1 cellular context compared by ENCODE assay signal in the genomic region with DNA sequence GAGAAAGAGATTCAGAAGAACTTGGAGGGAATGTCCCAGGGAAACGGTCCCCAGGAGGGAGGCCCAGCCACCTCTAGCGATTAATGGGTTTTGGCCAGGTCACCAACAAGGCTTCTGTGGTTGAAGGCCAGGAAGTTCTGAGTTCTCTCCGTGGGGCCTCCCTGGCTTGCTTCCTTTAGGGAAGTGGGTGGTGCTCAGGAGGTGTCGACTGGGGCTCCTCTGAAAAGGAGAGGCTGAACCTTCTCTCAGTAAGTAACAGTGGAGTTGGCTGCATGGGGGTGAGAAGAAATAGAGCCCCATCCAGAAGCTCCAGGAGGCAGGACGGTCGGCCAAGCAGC.
TF ChIP-seq lines count a peak whose summit lies in the region.

No MANE protein-coding gene starts in this region.

TF ChIP-seq in K562, 482 proteins besides CTCF, POLR2A, EP300 and RAD21 (continued from another document and continues in another):
- 0 out of 4 replicates have a peak, but pooled peaks of 1 of the 2 experiments have one; percentile 7 for TF ChIP-seq NRF1 (conservative IDR thresholded peaks at IDR 0.05 in 1 of 2, IDR thresholded peaks at IDR 0.05 in 1 of 2)
- TF ChIP-seq STAT5A (IDR thresholded peaks at IDR 0.05; ENCODE audit: borderline replicate concordance, low read length): no peak
- no peak for TF ChIP-seq ZNF165 (CRISPR knock-in tag; IDR thresholded peaks at IDR 0.05; ENCODE audit: borderline replicate concordance)
- TF ChIP-seq, protein P1, sequence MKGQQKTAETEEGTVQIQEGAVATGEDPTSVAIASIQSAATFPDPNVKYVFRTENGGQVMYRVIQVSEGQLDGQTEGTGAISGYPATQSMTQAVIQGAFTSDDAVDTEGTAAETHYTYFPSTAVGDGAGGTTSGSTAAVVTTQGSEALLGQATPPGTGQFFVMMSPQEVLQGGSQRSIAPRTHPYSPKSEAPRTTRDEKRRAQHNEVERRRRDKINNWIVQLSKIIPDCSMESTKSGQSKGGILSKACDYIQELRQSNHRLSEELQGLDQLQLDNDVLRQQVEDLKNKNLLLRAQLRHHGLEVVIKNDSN (CRISPR knock-in tag; IDR thresholded peaks at IDR 0.05): no peak
- no peak for TF ChIP-seq GTF2A2 (tag; IDR thresholded peaks at IDR 0.05)
- TF ChIP-seq, protein P2, sequence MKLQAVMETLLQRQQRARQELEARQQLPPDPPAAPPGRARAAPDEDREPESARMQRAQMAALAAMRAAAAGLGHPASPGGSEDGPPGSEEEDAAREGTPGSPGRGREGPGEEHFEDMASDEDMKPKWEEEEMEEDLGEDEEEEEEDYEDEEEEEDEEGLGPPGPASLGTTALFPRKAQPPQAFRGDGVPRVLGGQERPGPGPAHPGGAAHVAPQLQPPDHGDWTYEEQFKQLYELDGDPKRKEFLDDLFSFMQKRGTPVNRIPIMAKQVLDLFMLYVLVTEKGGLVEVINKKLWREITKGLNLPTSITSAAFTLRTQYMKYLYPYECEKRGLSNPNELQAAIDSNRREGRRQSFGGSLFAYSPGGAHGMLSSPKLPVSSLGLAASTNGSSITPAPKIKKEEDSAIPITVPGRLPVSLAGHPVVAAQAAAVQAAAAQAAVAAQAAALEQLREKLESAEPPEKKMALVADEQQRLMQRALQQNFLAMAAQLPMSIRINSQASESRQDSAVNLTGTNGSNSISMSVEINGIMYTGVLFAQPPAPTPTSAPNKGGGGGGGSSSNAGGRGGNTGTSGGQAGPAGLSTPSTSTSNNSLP (IDR thresholded peaks at IDR 0.05; ENCODE audit: borderline replicate concordance, low read depth, low read length): no peak
- no peak for TF ChIP-seq MED1 (CRISPR knock-in tag; IDR thresholded peaks at IDR 0.05; ENCODE audit: borderline replicate concordance)
- TF ChIP-seq HMG20B (CRISPR knock-in tag; IDR thresholded peaks at IDR 0.05): no peak
- TF ChIP-seq, protein P3, sequence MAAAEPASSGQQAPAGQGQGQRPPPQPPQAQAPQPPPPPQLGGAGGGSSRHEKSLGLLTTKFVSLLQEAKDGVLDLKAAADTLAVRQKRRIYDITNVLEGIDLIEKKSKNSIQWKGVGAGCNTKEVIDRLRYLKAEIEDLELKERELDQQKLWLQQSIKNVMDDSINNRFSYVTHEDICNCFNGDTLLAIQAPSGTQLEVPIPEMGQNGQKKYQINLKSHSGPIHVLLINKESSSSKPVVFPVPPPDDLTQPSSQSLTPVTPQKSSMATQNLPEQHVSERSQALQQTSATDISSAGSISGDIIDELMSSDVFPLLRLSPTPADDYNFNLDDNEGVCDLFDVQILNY (CRISPR knock-in tag; IDR thresholded peaks at IDR 0.05): no peak
- TF ChIP-seq ZNF23 (CRISPR knock-in tag; IDR thresholded peaks at IDR 0.05): no peak
- TF ChIP-seq FOS (IDR thresholded peaks at IDR 0.05; ENCODE audit: extremely low read depth, insufficient read length): no peak
- peak; percentile 22; the same call in 1 of the 2 replicates for TF ChIP-seq MYC (IDR thresholded peaks at IDR 0.05; ENCODE audit: low read depth, low read length)
- no peak for TF ChIP-seq MYC (CRISPR knock-in tag; IDR thresholded peaks at IDR 0.05; ENCODE audit: borderline replicate concordance, low read depth)
- TF ChIP-seq DIDO1 (tag; IDR thresholded peaks at IDR 0.05; ENCODE audit: low read depth): no peak
- TF ChIP-seq, protein P4, sequence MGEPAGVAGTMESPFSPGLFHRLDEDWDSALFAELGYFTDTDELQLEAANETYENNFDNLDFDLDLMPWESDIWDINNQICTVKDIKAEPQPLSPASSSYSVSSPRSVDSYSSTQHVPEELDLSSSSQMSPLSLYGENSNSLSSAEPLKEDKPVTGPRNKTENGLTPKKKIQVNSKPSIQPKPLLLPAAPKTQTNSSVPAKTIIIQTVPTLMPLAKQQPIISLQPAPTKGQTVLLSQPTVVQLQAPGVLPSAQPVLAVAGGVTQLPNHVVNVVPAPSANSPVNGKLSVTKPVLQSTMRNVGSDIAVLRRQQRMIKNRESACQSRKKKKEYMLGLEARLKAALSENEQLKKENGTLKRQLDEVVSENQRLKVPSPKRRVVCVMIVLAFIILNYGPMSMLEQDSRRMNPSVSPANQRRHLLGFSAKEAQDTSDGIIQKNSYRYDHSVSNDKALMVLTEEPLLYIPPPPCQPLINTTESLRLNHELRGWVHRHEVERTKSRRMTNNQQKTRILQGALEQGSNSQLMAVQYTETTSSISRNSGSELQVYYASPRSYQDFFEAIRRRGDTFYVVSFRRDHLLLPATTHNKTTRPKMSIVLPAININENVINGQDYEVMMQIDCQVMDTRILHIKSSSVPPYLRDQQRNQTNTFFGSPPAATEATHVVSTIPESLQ (CRISPR knock-in tag; IDR thresholded peaks at IDR 0.05): 0 out of 2 replicates have a peak, but pooled peaks have one; percentile 33
- TF ChIP-seq, protein P5, sequence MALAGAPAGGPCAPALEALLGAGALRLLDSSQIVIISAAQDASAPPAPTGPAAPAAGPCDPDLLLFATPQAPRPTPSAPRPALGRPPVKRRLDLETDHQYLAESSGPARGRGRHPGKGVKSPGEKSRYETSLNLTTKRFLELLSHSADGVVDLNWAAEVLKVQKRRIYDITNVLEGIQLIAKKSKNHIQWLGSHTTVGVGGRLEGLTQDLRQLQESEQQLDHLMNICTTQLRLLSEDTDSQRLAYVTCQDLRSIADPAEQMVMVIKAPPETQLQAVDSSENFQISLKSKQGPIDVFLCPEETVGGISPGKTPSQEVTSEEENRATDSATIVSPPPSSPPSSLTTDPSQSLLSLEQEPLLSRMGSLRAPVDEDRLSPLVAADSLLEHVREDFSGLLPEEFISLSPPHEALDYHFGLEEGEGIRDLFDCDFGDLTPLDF (CRISPR knock-in tag; IDR thresholded peaks at IDR 0.05): no peak
- TF ChIP-seq ZNF197 (CRISPR knock-in tag; IDR thresholded peaks at IDR 0.05; ENCODE audit: low read depth): no peak
- no peak; the same call in 1 of the 2 replicates for TF ChIP-seq GTF2E2 (tag; IDR thresholded peaks at IDR 0.05)
- TF ChIP-seq, protein P6, sequence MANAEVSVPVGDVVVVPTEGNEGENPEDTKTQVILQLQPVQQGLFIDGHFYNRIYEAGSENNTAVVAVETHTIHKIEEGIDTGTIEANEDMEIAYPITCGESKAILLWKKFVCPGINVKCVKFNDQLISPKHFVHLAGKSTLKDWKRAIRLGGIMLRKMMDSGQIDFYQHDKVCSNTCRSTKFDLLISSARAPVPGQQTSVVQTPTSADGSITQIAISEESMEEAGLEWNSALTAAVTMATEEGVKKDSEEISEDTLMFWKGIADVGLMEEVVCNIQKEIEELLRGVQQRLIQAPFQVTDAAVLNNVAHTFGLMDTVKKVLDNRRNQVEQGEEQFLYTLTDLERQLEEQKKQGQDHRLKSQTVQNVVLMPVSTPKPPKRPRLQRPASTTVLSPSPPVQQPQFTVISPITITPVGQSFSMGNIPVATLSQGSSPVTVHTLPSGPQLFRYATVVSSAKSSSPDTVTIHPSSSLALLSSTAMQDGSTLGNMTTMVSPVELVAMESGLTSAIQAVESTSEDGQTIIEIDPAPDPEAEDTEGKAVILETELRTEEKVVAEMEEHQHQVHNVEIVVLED (CRISPR knock-in tag; IDR thresholded peaks at IDR 0.05): no peak
- no peak for TF ChIP-seq SUPT5H (IDR thresholded peaks at IDR 0.05)
- TF ChIP-seq KLF13 (tag; IDR thresholded peaks at IDR 0.05; ENCODE audit: borderline replicate concordance, low read depth): no peak
- no peak for TF ChIP-seq PML (IDR thresholded peaks at IDR 0.05; ENCODE audit: low read length)
- TF ChIP-seq, protein P7, sequence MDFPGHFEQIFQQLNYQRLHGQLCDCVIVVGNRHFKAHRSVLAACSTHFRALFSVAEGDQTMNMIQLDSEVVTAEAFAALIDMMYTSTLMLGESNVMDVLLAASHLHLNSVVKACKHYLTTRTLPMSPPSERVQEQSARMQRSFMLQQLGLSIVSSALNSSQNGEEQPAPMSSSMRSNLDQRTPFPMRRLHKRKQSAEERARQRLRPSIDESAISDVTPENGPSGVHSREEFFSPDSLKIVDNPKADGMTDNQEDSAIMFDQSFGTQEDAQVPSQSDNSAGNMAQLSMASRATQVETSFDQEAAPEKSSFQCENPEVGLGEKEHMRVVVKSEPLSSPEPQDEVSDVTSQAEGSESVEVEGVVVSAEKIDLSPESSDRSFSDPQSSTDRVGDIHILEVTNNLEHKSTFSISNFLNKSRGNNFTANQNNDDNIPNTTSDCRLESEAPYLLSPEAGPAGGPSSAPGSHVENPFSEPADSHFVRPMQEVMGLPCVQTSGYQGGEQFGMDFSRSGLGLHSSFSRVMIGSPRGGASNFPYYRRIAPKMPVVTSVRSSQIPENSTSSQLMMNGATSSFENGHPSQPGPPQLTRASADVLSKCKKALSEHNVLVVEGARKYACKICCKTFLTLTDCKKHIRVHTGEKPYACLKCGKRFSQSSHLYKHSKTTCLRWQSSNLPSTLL (IDR thresholded peaks at IDR 0.05): no peak
- TF ChIP-seq BRCA1 (IDR thresholded peaks at IDR 0.05): no peak
- TF ChIP-seq BRCA1 (CRISPR knock-in tag; IDR thresholded peaks at IDR 0.05): no peak
- peak; percentile 30; the same call in 1 of the 2 replicates for TF ChIP-seq PHF8 (IDR thresholded peaks at IDR 0.05; ENCODE audit: borderline replicate concordance, low read length)
- TF ChIP-seq TAF15 (IDR thresholded peaks at IDR 0.05; ENCODE audit: low read depth, low read length): no peak
- TF ChIP-seq HDAC2 (IDR thresholded peaks at IDR 0.05): no peak
- TF ChIP-seq, protein P8, sequence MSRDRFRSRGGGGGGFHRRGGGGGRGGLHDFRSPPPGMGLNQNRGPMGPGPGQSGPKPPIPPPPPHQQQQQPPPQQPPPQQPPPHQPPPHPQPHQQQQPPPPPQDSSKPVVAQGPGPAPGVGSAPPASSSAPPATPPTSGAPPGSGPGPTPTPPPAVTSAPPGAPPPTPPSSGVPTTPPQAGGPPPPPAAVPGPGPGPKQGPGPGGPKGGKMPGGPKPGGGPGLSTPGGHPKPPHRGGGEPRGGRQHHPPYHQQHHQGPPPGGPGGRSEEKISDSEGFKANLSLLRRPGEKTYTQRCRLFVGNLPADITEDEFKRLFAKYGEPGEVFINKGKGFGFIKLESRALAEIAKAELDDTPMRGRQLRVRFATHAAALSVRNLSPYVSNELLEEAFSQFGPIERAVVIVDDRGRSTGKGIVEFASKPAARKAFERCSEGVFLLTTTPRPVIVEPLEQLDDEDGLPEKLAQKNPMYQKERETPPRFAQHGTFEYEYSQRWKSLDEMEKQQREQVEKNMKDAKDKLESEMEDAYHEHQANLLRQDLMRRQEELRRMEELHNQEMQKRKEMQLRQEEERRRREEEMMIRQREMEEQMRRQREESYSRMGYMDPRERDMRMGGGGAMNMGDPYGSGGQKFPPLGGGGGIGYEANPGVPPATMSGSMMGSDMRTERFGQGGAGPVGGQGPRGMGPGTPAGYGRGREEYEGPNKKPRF (IDR thresholded peaks at IDR 0.05; ENCODE audit: low read depth, low read length): no peak
- no peak for TF ChIP-seq ZC3H11A (IDR thresholded peaks at IDR 0.05; ENCODE audit: low read depth, low read length)
- TF ChIP-seq, protein P9, sequence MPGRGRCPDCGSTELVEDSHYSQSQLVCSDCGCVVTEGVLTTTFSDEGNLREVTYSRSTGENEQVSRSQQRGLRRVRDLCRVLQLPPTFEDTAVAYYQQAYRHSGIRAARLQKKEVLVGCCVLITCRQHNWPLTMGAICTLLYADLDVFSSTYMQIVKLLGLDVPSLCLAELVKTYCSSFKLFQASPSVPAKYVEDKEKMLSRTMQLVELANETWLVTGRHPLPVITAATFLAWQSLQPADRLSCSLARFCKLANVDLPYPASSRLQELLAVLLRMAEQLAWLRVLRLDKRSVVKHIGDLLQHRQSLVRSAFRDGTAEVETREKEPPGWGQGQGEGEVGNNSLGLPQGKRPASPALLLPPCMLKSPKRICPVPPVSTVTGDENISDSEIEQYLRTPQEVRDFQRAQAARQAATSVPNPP (IDR thresholded peaks at IDR 0.05; ENCODE audit: borderline replicate concordance, insufficient read depth, insufficient read length): no peak
- peak; percentile 6; the same call in 1 of the 2 replicates for TF ChIP-seq ETV5 (CRISPR knock-in tag; IDR thresholded peaks at IDR 0.05; ENCODE audit: low read depth)
- TF ChIP-seq RBM22 (IDR thresholded peaks at IDR 0.05; ENCODE audit: low read depth, low read length, poor library complexity, severe bottlenecking): no peak
- no peak for TF ChIP-seq NCOA1 (IDR thresholded peaks at IDR 0.05; ENCODE audit: low read depth)
- TF ChIP-seq ZNF232 (CRISPR knock-in tag; IDR thresholded peaks at IDR 0.05): 0 out of 2 replicates have a peak, but pooled peaks have one; percentile 5
- TF ChIP-seq SIN3B (IDR thresholded peaks at IDR 0.05; ENCODE audit: low read depth): no peak
- TF ChIP-seq CSDE1 (IDR thresholded peaks at IDR 0.05): peak in 1 of 2 experiments; percentile 5; a peak in 1 of 4 replicates
- TF ChIP-seq PHTF2 (CRISPR knock-in tag; IDR thresholded peaks at IDR 0.05): no peak
- TF ChIP-seq CTBP1 (IDR thresholded peaks at IDR 0.05; ENCODE audit: borderline replicate concordance): no peak
- no peak for TF ChIP-seq ZNF551 (CRISPR knock-in tag; IDR thresholded peaks at IDR 0.05)
- TF ChIP-seq JUND (IDR thresholded peaks at IDR 0.05; ENCODE audit: borderline replicate concordance, low read depth, low read length): no peak
- peak; percentile 6; the same call in 2 of the 3 replicates for TF ChIP-seq JUND (tag; IDR thresholded peaks at IDR 0.05; ENCODE audit: borderline replicate concordance, low read depth, low read length)
- TF ChIP-seq, protein P10, sequence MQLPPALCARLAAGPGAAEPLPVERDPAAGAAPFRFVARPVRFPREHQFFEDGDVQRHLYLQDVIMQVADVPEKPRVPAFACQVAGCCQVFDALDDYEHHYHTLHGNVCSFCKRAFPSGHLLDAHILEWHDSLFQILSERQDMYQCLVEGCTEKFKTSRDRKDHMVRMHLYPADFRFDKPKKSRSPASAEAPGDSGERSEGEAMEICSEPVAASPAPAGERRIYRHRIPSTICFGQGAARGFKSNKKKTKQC (CRISPR knock-in tag; IDR thresholded peaks at IDR 0.05): no peak
- TF ChIP-seq FOXA1 (IDR thresholded peaks at IDR 0.05; ENCODE audit: borderline replicate concordance): no peak
- TF ChIP-seq, protein P11, sequence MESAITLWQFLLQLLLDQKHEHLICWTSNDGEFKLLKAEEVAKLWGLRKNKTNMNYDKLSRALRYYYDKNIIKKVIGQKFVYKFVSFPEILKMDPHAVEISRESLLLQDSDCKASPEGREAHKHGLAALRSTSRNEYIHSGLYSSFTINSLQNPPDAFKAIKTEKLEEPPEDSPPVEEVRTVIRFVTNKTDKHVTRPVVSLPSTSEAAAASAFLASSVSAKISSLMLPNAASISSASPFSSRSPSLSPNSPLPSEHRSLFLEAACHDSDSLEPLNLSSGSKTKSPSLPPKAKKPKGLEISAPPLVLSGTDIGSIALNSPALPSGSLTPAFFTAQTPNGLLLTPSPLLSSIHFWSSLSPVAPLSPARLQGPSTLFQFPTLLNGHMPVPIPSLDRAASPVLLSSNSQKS (CRISPR knock-in tag; IDR thresholded peaks at IDR 0.05): no peak
- no peak for TF ChIP-seq CBFB (CRISPR knock-in tag; IDR thresholded peaks at IDR 0.05)
- TF ChIP-seq SPI1 (IDR thresholded peaks at IDR 0.05; ENCODE audit: borderline replicate concordance, low read depth, low read length): peak; percentile 91
- TF ChIP-seq U2AF2 (optimal IDR thresholded peaks at IDR 0.05; ENCODE audit: low read depth, low read length): no peak
